Comparison of ENCODE assay signal across 8 cellular contexts in genomic region chr6:39377530-39377929, GRCh38.
DNase-seq lines count a peak whose midpoint lies in the region; ATAC-seq lines count a peak whose summit lies in the region.

No MANE protein-coding gene starts in this region.

- ATAC-seq in GM18907 (IDR thresholded peaks at IDR 0.05; ENCODE audit: unreplicated experiment) (peak; percentile 71), HG02759 (IDR thresholded peaks at IDR 0.05; ENCODE audit: unreplicated experiment) (no peak)

- DNase-seq in Ammon's horn (ENCODE audit: low spot score) (peak; percentile 92), NCI-H446 (lab: John Stamatoyannopoulos, UW) (peak; percentile 78 to 90), brain pericyte (ENCODE audit: low read depth, low spot score) (peak; percentile 44), islet precursor cell (peak; percentile 90), superior temporal gyrus (ENCODE audit: extremely low spot score) (peak; percentile 94)
- no peak for DNase-seq in effector CD4-positive, alpha-beta T cell
